10 cellular contexts compared by ENCODE assay signal in the genomic region with DNA sequence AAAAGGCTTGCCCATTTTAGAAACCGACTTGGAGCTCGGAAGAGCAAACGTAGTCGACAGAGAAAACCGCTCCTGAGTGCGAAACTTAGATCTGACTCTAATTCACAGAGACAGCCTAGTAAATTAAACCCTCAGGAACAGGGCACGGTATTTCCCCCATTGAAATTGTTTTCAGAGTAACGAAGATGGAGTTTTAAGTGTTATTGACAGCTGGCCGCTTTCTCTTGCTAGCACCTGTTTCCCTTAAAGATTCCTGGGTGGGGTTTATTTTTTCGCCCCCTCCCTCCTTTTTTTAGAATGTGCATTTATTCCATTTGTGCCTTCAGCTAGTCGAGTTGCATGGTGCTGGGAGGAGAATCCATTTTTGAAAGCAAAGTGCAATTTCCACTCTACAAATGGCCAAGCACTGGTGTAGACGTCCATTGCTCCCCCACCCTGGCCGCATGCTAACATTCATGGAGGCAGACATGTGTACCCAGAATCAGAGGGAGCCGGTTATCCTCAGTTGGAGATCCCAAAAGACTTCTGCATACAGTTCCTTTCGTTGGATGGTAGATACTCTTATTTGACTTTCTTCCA.
DNase-seq lines count a peak whose midpoint lies in the region; ATAC-seq and TF ChIP-seq lines count a peak whose summit lies in the region.
"Had no signal": no experiment of that assay in that cellular context is flagged by ENCODE, and none has a peak within 500 bp of the region (broad histone marks: within the 10 kb centered on the region; RNA-seq: fewer than 3 reads in every experiment).

No MANE protein-coding gene starts in this region.

- no peak for TF ChIP-seq EP300 in suprapubic skin (IDR thresholded peaks at IDR 0.05)

- H3K4me3 ChIP-seq in kidney epithelial cell (ENCODE audit: low read depth, low read length), result peak overlapping the region; percentile 43
- H3K4me3 ChIP-seq in suprapubic skin, result peak overlapping the region; percentile 58

- TF ChIP-seq POLR2A in suprapubic skin (IDR thresholded peaks at IDR 0.05), result no peak

- no peaks in the 10 kb centered on the region for H3K9me3 Mint-ChIP-seq in activated CD4-positive, alpha-beta T cell treated with anti-CD3 and anti-CD28 coated beads, Interleukin-2, amount 10 ng/mL, durations not matched to agents 7 days and 5 days
- peaks cover 4% of the 10 kb centered on the region for H3K9me3 Mint-ChIP-seq in activated CD8-positive, alpha-beta T cell treated with anti-CD3 and anti-CD28 coated beads, Interleukin-2, amount 10 ng/mL, durations not matched to agents 7 days and 5 days (ENCODE audit: insufficient read depth)
- peaks cover 10% of the 10 kb centered on the region for H3K9me3 Mint-ChIP-seq in Calu3 (ENCODE audit: low read depth, unreplicated experiment)

- CTCF ChIA-PET in activated CD4-positive, alpha-beta T cell treated with anti-CD3 and anti-CD28 coated beads, Interleukin-2, amount 10 ng/mL, durations not matched to agents 7 days and 5 days (lab: Charles Lee), result no interaction called here
- CTCF ChIA-PET in activated CD8-positive, alpha-beta T cell treated with anti-CD3 and anti-CD28 coated beads, Interleukin-2, amount 10 ng/mL, durations not matched to agents 7 days and 5 days (lab: Charles Lee), result no interaction called here
- CTCF ChIA-PET in Calu3 (lab: Charles Lee), result no interaction called here

- H3K36me3 ChIP-seq in kidney epithelial cell (ENCODE audit: control insufficient read depth, insufficient read depth, low read length) (no peaks in the 10 kb centered on the region), suprapubic skin (no peaks in the 10 kb centered on the region)

- H3K27ac Mint-ChIP-seq in activated CD4-positive, alpha-beta T cell treated with anti-CD3 and anti-CD28 coated beads, Interleukin-2, amount 10 ng/mL, durations not matched to agents 7 days and 5 days, result peak overlapping the region; percentile 9
- H3K27ac Mint-ChIP-seq in activated CD8-positive, alpha-beta T cell treated with anti-CD3 and anti-CD28 coated beads, Interleukin-2, amount 10 ng/mL, durations not matched to agents 7 days and 5 days, result no peak overlapping the region
- no peak overlapping the region for H3K27ac Mint-ChIP-seq in Calu3 (ENCODE audit: unreplicated experiment)

- H3K27ac ChIP-seq in suprapubic skin, result no peak overlapping the region
- H3K27ac ChIP-seq: epithelial cell of prostate had no signal

- H3K4me3 Mint-ChIP-seq in activated CD4-positive, alpha-beta T cell treated with anti-CD3 and anti-CD28 coated beads, Interleukin-2, amount 10 ng/mL, durations not matched to agents 7 days and 5 days, result peak overlapping the region; percentile 46
- peak overlapping the region; percentile 11 for H3K4me3 Mint-ChIP-seq in activated CD8-positive, alpha-beta T cell treated with anti-CD3 and anti-CD28 coated beads, Interleukin-2, amount 10 ng/mL, durations not matched to agents 7 days and 5 days
- H3K4me3 Mint-ChIP-seq in Calu3 (ENCODE audit: low read depth, unreplicated experiment), result no peak overlapping the region

- intact Hi-C loops in Calu3 (cut with micrococcal nuclease; ENCODE audit: unreplicated experiment), result no loop called here

- H3K9me3 ChIP-seq in suprapubic skin, result no peaks in the 10 kb centered on the region

- WGBS in suprapubic skin, result 19% methylated on average over 15 of the region's 15 CpGs

- no peak for ATAC-seq in activated CD8-positive, alpha-beta T cell treated with anti-CD3 and anti-CD28 coated beads, Interleukin-2, amount 10 ng/mL, durations not matched to agents 7 days and 5 days
- no peak for ATAC-seq in GM19328 (IDR thresholded peaks at IDR 0.05; ENCODE audit: unreplicated experiment)

- H3K27me3 ChIP-seq in kidney epithelial cell (ENCODE audit: control insufficient read depth, insufficient read depth, low read length) (peaks cover 14% of the 10 kb centered on the region), suprapubic skin (peaks cover 48% of the 10 kb centered on the region)

- BruUV-seq in Calu3 (replicated peaks; lab: Mats Ljungman, UMichigan), result no TSS peak

- H3K36me3 Mint-ChIP-seq in activated CD4-positive, alpha-beta T cell treated with anti-CD3 and anti-CD28 coated beads, Interleukin-2, amount 10 ng/mL, durations not matched to agents 7 days and 5 days (ENCODE audit: low read depth), result no peaks in the 10 kb centered on the region
- H3K36me3 Mint-ChIP-seq in activated CD8-positive, alpha-beta T cell treated with anti-CD3 and anti-CD28 coated beads, Interleukin-2, amount 10 ng/mL, durations not matched to agents 7 days and 5 days (ENCODE audit: low read depth), result peaks cover 2% of the 10 kb centered on the region
- no peaks in the 10 kb centered on the region for H3K36me3 Mint-ChIP-seq in Calu3 (ENCODE audit: insufficient read depth, unreplicated experiment)

- TF ChIP-seq CTCF in kidney epithelial cell (IDR thresholded peaks at IDR 0.05; ENCODE audit: insufficient read depth, low read length, poor library complexity, severe bottlenecking) (no peak), suprapubic skin (IDR thresholded peaks at IDR 0.05) (no peak), Calu3 (IDR thresholded peaks at IDR 0.05; ENCODE audit: unreplicated experiment) (no peak)

- peaks cover 10% of the 10 kb centered on the region for H3K4me1 Mint-ChIP-seq in activated CD4-positive, alpha-beta T cell treated with anti-CD3 and anti-CD28 coated beads, Interleukin-2, amount 10 ng/mL, durations not matched to agents 7 days and 5 days
- H3K4me1 Mint-ChIP-seq in activated CD8-positive, alpha-beta T cell treated with anti-CD3 and anti-CD28 coated beads, Interleukin-2, amount 10 ng/mL, durations not matched to agents 7 days and 5 days (ENCODE audit: low read depth), result peaks cover 8% of the 10 kb centered on the region
- no peaks in the 10 kb centered on the region for H3K4me1 Mint-ChIP-seq in Calu3 (ENCODE audit: low read depth, unreplicated experiment)

- POLR2A ChIA-PET in activated CD4-positive, alpha-beta T cell treated with anti-CD3 and anti-CD28 coated beads, Interleukin-2, amount 10 ng/mL, durations not matched to agents 7 days and 5 days (lab: Charles Lee), result no interaction called here
- POLR2A ChIA-PET in activated CD8-positive, alpha-beta T cell treated with anti-CD3 and anti-CD28 coated beads, Interleukin-2, amount 10 ng/mL, durations not matched to agents 7 days and 5 days (lab: Charles Lee), result interaction anchor here (0.6 kb wide), 1 partner anchor 1452 kb away, joined by 3 read pairs; no protein-coding TSS in a partner anchor

- H3K4me1 ChIP-seq in suprapubic skin, result peaks cover 17% of the 10 kb centered on the region

- no peak for DNase-seq in activated CD4-positive, alpha-beta T cell treated with anti-CD3 and anti-CD28 coated beads, Interleukin-2, amount 10 ng/mL, durations not matched to agents 7 days and 5 days
- DNase-seq in activated CD4-positive, alpha-beta T cell treated with anti-CD3 and anti-CD28 coated beads for 48 hours, result no peak
- no peak for DNase-seq in activated CD8-positive, alpha-beta T cell treated with anti-CD3 and anti-CD28 coated beads, Interleukin-2, amount 10 ng/mL, durations not matched to agents 7 days and 5 days
- DNase-seq in kidney epithelial cell (ENCODE audit: low read depth) (no peak), suprapubic skin (ENCODE audit: low spot score in 2 of 2) (no peak), Calu3 (no peak), KG1 (lab: John Stamatoyannopoulos, UW) (no peak)
- DNase-seq: stimulated activated CD4-positive, alpha-beta T cell treated with anti-CD3 and anti-CD28 coated beads, Interleukin-4, amount 100 ng/mL, for 4 hours had no signal

- H3K27me3 Mint-ChIP-seq in activated CD4-positive, alpha-beta T cell treated with anti-CD3 and anti-CD28 coated beads, Interleukin-2, amount 10 ng/mL, durations not matched to agents 7 days and 5 days, result peaks cover 39% of the 10 kb centered on the region
- peaks cover 27% of the 10 kb centered on the region for H3K27me3 Mint-ChIP-seq in activated CD8-positive, alpha-beta T cell treated with anti-CD3 and anti-CD28 coated beads, Interleukin-2, amount 10 ng/mL, durations not matched to agents 7 days and 5 days (ENCODE audit: low read depth)
- no peaks in the 10 kb centered on the region for H3K27me3 Mint-ChIP-seq in Calu3 (ENCODE audit: unreplicated experiment)
